16 cellular contexts compared by ENCODE assay signal in the genomic region with DNA sequence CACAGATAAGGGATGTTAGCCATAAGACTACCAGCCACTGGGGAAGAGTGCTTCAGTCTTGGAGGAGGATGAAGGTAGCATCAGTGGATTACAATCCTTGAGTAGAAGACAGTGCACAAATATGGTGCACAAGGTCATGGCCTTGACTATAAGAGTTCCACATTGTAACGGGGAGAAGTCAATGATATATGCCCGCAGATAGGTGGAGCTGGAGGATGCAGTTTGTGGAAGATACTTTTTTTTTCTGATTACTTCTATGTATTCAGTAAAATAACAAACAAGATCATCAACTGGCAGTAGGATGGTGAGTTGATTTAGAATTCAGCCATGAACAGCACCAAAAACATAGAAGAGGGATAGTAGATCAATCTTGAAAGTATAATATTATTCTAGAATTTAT.
A peak's percentile ranks its signal among the peaks of the same experiment; 100 is the strongest.
DNase-seq lines count a peak whose midpoint lies in the region; ATAC-seq, FAIRE-seq and TF ChIP-seq lines count a peak whose summit lies in the region.
"Had no signal": no experiment of that assay in that cellular context is flagged by ENCODE, and none has a peak within 500 bp of the region (broad histone marks: within the 10 kb centered on the region; RNA-seq: fewer than 3 reads in every experiment).

No MANE protein-coding gene starts in this region.

- H3K4me3 Mint-ChIP-seq in progenitor cell of endocrine pancreas (ENCODE audit: low read depth), result no peak overlapping the region
- H3K4me3 Mint-ChIP-seq: natural killer cell had no signal

- ATAC-seq in mucosa of descending colon, result no peak
- ATAC-seq: natural killer cell, psoas muscle, Right ventricle myocardium inferior had no signal

- intact Hi-C loops in mucosa of descending colon (cut with DNase I, micrococcal nuclease), result no loop called here

- in situ Hi-C loops in brain microvascular endothelial cell (cut with HindIII; ENCODE audit: low pct_ligation_motif_present, low sequenced_read_pairs), result no loop called here

- no peaks in the 10 kb centered on the region for H3K27me3 ChIP-seq in OCI-LY3 (ENCODE audit: low read depth, low read length)
- H3K27me3 ChIP-seq in brain microvascular endothelial cell (replicated peaks), result no peaks in the 10 kb centered on the region
- H3K27me3 ChIP-seq in small intestine (ENCODE audit: control insufficient read depth in 2 of 2, insufficient read depth in 2 of 2, low read length in 2 of 2), result no peaks in the 10 kb centered on the region

- no peaks in the 10 kb centered on the region for H4K20me1 ChIP-seq in OCI-LY3 (ENCODE audit: insufficient read depth, low read length)

- H3K27ac Mint-ChIP-seq in progenitor cell of endocrine pancreas, result no peak overlapping the region
- H3K27ac Mint-ChIP-seq: activated T-helper 2 cell treated with anti-CD3 and anti-CD28 coated beads, Interferon-gamma antibody, Interleukin-2, Interleukin-4, amounts not matched to agents 10 μg/mL and 5 μg/mL and 100 μg/mL, durations not matched to agents 14 hours and 24 hours and 36 hours; natural killer cell had no signal

- H3K9ac ChIP-seq in OCI-LY3 (ENCODE audit: low read length), result no peak overlapping the region

- DNase-seq in ELR (ENCODE audit: low read depth) (peak; percentile 27), brain microvascular endothelial cell (no peak), iris pigment epithelial cell (ENCODE audit: low read depth) (peak; percentile 44), progenitor cell of endocrine pancreas (ENCODE audit: low spot score, unreplicated experiment) (no peak), mucosa of descending colon (no peak), erythroblast (lab: John Stamatoyannopoulos, UW) (no peak), small intestine (no peak)
- DNase-seq: activated CD4-positive, CD25-positive, alpha-beta regulatory T cell treated with anti-CD3 and anti-CD28 coated beads, Interleukin-2, amount 50 U/mL, for 72 hours; natural killer cell; psoas muscle; T-helper 2 cell had no signal

- no peak for TF ChIP-seq POLR2A in erythroblast (IDR thresholded peaks at IDR 0.05; ENCODE audit: low read length)

- 63 to 91% (median 75%) methylated on average over 2 of the region's 2 CpGs for WGBS in small intestine, 3 donors

- no peak for FAIRE-seq in small intestine (lab: Jason Lieb, UNC)
- FAIRE-seq: endometrium had no signal

- H2AFZ ChIP-seq in OCI-LY3 (ENCODE audit: low read depth, low read length), result no peak overlapping the region

- no peaks in the 10 kb centered on the region for H3K4me1 Mint-ChIP-seq in progenitor cell of endocrine pancreas (ENCODE audit: low read depth)
- H3K4me1 Mint-ChIP-seq: natural killer cell had no signal

- H3K4me2 ChIP-seq in OCI-LY3 (ENCODE audit: low read length), result no peak overlapping the region

- H3K36me3 Mint-ChIP-seq in progenitor cell of endocrine pancreas (ENCODE audit: insufficient read depth), result no peaks in the 10 kb centered on the region
- H3K36me3 Mint-ChIP-seq: natural killer cell had no signal

- no peak overlapping the region for H3K27ac ChIP-seq in OCI-LY3 (ENCODE audit: low read length)
- no peak overlapping the region for H3K27ac ChIP-seq in brain microvascular endothelial cell
- no peak overlapping the region for H3K27ac ChIP-seq in small intestine (ENCODE audit: low read depth in 1 of 2, low read length in 1 of 2)
- H3K27ac ChIP-seq: C4-2B, psoas muscle had no signal

- H3K36me3 ChIP-seq in OCI-LY3 (replicated peaks; ENCODE audit: low read depth, low read length) (no peaks in the 10 kb centered on the region), brain microvascular endothelial cell (replicated peaks) (no peaks in the 10 kb centered on the region), mucosa of descending colon (ENCODE audit: low read depth) (no peaks in the 10 kb centered on the region), small intestine (ENCODE audit: control insufficient read depth in 2 of 2, insufficient read depth in 2 of 2, low read length in 2 of 2) (no peaks in the 10 kb centered on the region)

- H3K27me3 Mint-ChIP-seq in progenitor cell of endocrine pancreas, result no peaks in the 10 kb centered on the region

- no peaks in the 10 kb centered on the region for H3K79me2 ChIP-seq in OCI-LY3 (ENCODE audit: low read length)

- peaks cover 9% of the 10 kb centered on the region for H3K9me3 Mint-ChIP-seq in progenitor cell of endocrine pancreas (ENCODE audit: low read depth)

- H3K4me1 ChIP-seq in OCI-LY3 (ENCODE audit: low read length) (no peaks in the 10 kb centered on the region), mucosa of descending colon (ENCODE audit: low read depth) (no peaks in the 10 kb centered on the region), small intestine (ENCODE audit: control insufficient read depth in 2 of 2, insufficient read depth in 1 of 2, low read depth in 1 of 2, low read length in 1 of 2) (no peaks in the 10 kb centered on the region)
- H3K4me1 ChIP-seq: psoas muscle had no signal

- TF ChIP-seq CTCF in OCI-LY3 (IDR thresholded peaks at IDR 0.05; ENCODE audit: low read depth, low read length), result peak; percentile 49
- TF ChIP-seq CTCF in brain microvascular endothelial cell (IDR thresholded peaks at IDR 0.05; ENCODE audit: low read depth, low read length, missing control alignments), result peak; percentile 36
- no peak for TF ChIP-seq CTCF in progenitor cell of endocrine pancreas (IDR thresholded peaks at IDR 0.05; ENCODE audit: unreplicated experiment)
- TF ChIP-seq CTCF in mucosa of descending colon (IDR thresholded peaks at IDR 0.05), result no peak

- no peaks in the 10 kb centered on the region for H3K9me3 ChIP-seq in OCI-LY3 (ENCODE audit: insufficient read depth, low read length)
- no peaks in the 10 kb centered on the region for H3K9me3 ChIP-seq in mucosa of descending colon
- no peaks in the 10 kb centered on the region for H3K9me3 ChIP-seq in small intestine (ENCODE audit: control insufficient read depth, low read depth)
- H3K9me3 ChIP-seq: psoas muscle had no signal

- H3K4me3 ChIP-seq in OCI-LY3 (ENCODE audit: low read length), result no peak overlapping the region
- no peak overlapping the region for H3K4me3 ChIP-seq in brain microvascular endothelial cell (ENCODE audit: low read depth, low read length)
- no peak overlapping the region for H3K4me3 ChIP-seq in mucosa of descending colon
- no peak overlapping the region for H3K4me3 ChIP-seq in small intestine (ENCODE audit: low read depth in 1 of 2, low read length in 2 of 2)
- H3K4me3 ChIP-seq: psoas muscle had no signal

Comparison
In these comparisons a context has a peak if more than half of its experiments do, and no peak if none do; other contexts are left out.
1. DNase-seq: peak in ELR (single experiment) and iris pigment epithelial cell (single experiment); none in brain microvascular endothelial cell (single experiment), progenitor cell of endocrine pancreas (single experiment), mucosa of descending colon (0 of 3), erythroblast (0 of 2) and small intestine (single experiment).
2. CTCF ChIP-seq: peak in OCI-LY3 (single experiment) and brain microvascular endothelial cell (single experiment); none in progenitor cell of endocrine pancreas (single experiment) and mucosa of descending colon (single experiment).